In the genomic region with DNA sequence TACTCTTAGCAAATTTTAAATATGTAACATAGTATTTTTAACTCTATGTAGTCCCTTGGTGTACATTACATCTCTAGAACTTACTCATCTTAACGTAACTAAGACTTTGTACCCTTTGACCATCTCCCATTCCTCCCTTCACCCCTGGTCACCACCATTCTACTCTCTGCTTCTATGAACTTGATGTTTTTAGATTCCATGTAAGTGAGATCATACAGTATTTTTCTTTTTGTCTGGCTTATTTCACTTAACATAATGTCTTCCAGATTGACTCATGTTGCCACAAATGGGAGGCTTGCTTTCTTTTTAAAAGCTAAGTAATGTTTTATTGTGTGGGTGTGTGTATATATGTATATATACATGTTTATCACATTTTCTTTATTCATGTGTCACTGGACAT, we compare ENCODE assay signal across 1 cellular context.
TF ChIP-seq lines count a peak whose summit lies in the region.

No MANE protein-coding gene starts in this region.

TF ChIP-seq in WTC11, 78 proteins besides CTCF, POLR2A, EP300 and RAD21:
- no peak for TF ChIP-seq FOXJ3 (CRISPR knock-in tag; IDR thresholded peaks at IDR 0.05; ENCODE audit: borderline replicate concordance)
- TF ChIP-seq, protein P1, sequence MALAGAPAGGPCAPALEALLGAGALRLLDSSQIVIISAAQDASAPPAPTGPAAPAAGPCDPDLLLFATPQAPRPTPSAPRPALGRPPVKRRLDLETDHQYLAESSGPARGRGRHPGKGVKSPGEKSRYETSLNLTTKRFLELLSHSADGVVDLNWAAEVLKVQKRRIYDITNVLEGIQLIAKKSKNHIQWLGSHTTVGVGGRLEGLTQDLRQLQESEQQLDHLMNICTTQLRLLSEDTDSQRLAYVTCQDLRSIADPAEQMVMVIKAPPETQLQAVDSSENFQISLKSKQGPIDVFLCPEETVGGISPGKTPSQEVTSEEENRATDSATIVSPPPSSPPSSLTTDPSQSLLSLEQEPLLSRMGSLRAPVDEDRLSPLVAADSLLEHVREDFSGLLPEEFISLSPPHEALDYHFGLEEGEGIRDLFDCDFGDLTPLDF (CRISPR knock-in tag; IDR thresholded peaks at IDR 0.05): no peak
